ENCODE assay signal across 17 cellular contexts in genomic region chr5:179373961-179374505, GRCh38. TPM values are rescaled to one million over a fixed set of nuclear protein-coding genes. Genes with fewer than 3 reads are reported as not detected.
A peak's percentile ranks its signal among the peaks of the same experiment; 100 is the strongest.
DNase-seq lines count a peak whose midpoint lies in the region; ATAC-seq and TF ChIP-seq lines count a peak whose summit lies in the region.
"Had no signal": no experiment of that assay in that cellular context is flagged by ENCODE, and none has a peak within 500 bp of the region (broad histone marks: within the 10 kb centered on the region; RNA-seq: fewer than 3 reads in every experiment).

No MANE protein-coding gene starts in this region.

- peaks cover 0 to 5% of the 10 kb centered on the region in 2 experiments; a peak in 2 of 4 replicates for H3K4me1 Mint-ChIP-seq in H9
- H3K4me1 Mint-ChIP-seq: CD8-positive, alpha-beta memory T cell had no signal

- H2BK20ac ChIP-seq in H9 (ENCODE audit: low read depth, low read length, poor library complexity, severe bottlenecking): no peak overlapping the region

- no peak overlapping the region for H3T11ph ChIP-seq in H9 (ENCODE audit: low read length)

- no peak overlapping the region for H4K8ac ChIP-seq in H9 (replicated peaks; ENCODE audit: insufficient read length, low read depth, low read length)

- no peak overlapping the region for H2BK15ac ChIP-seq in H9 (ENCODE audit: low read depth, low read length)

- no peak overlapping the region for H4K91ac ChIP-seq in H9 (ENCODE audit: insufficient read length, low read depth, low read length)

- H3K23me2 ChIP-seq in H9 (ENCODE audit: insufficient read length, low read depth, low read length, poor library complexity, severe bottlenecking): no peaks in the 10 kb centered on the region

- peaks cover 0 to 5% (median 4%) of the 10 kb centered on the region in 3 experiments; a peak in 5 of 7 replicates for H3K36me3 Mint-ChIP-seq in H9 (ENCODE audit: insufficient read depth in 1 of 3, low read depth in 3 of 3)
- H3K36me3 Mint-ChIP-seq: CD8-positive, alpha-beta memory T cell had no signal

- no peak overlapping the region for H4K5ac ChIP-seq in H9 (ENCODE audit: insufficient read length, low read depth, low read length)

- H3K27ac Mint-ChIP-seq in H9: peak overlapping the region in 1 of 3 experiments; percentile 85; a peak in 2 of 7 replicates
- H3K27ac Mint-ChIP-seq: CD8-positive, alpha-beta memory T cell had no signal

- no peaks in the 10 kb centered on the region for H3K4me1 ChIP-seq in H9 (ENCODE audit: insufficient read depth, low read length)
- no peaks in the 10 kb centered on the region for H3K4me1 ChIP-seq in tibial artery

- H3K79me2 ChIP-seq in H9 (ENCODE audit: insufficient read depth, low read length): no peaks in the 10 kb centered on the region

- no peak overlapping the region for H3K18ac ChIP-seq in H9 (ENCODE audit: insufficient read length, low read depth, low read length)

- H2AK5ac ChIP-seq in H9 (ENCODE audit: insufficient read length, low read length): no peak overlapping the region

- H3K79me1 ChIP-seq in H9 (ENCODE audit: insufficient read depth, low read depth, low read length, poor library complexity, severe bottlenecking): no peaks in the 10 kb centered on the region

- H3K36me3 ChIP-seq in tibial artery: no peaks in the 10 kb centered on the region
- H3K36me3 ChIP-seq: BLaER1 treated with 17β-estradiol and CSF1 and Interleukin-3, amounts not matched to agents 10 nM and 100 nM had no signal

- no peak for ATAC-seq in GM19397 (IDR thresholded peaks at IDR 0.05; ENCODE audit: unreplicated experiment)
- ATAC-seq in GM21619 (IDR thresholded peaks at IDR 0.05; ENCODE audit: unreplicated experiment): no peak
- ATAC-seq in HG03565 (IDR thresholded peaks at IDR 0.05; ENCODE audit: unreplicated experiment): no peak

- no peak overlapping the region for H3K4ac ChIP-seq in H9 (ENCODE audit: low read depth, low read length)

- TF ChIP-seq CTCF in H9 (conservative IDR thresholded peaks at IDR 0.05) (no peak), coronary artery (IDR thresholded peaks at IDR 0.05) (no peak), tibial artery (IDR thresholded peaks at IDR 0.05) (no peak)

- H3K23ac ChIP-seq in H9 (ENCODE audit: insufficient read length, low read depth, low read length): no peak overlapping the region

- no peaks in the 10 kb centered on the region for H4K20me1 ChIP-seq in H9 (ENCODE audit: control insufficient read depth, insufficient read depth, insufficient read length)
- H4K20me1 ChIP-seq: BLaER1 treated with 17β-estradiol and CSF1 and Interleukin-3, amounts not matched to agents 10 nM and 100 nM had no signal

- H3K4me3 ChIP-seq in coronary artery (no peak overlapping the region), tibial artery (no peak overlapping the region)
- H3K4me3 ChIP-seq: BLaER1 treated with 17β-estradiol and CSF1 and Interleukin-3, amounts not matched to agents 10 nM and 100 nM had no signal

- peaks cover 7% of the 10 kb centered on the region for H3K27me3 Mint-ChIP-seq in H9 (ENCODE audit: low read depth)

- no peak overlapping the region for H3K4me3 Mint-ChIP-seq in H9
- H3K4me3 Mint-ChIP-seq: CD8-positive, alpha-beta memory T cell had no signal

- H3K4me2 ChIP-seq in H9 (ENCODE audit: insufficient read depth, insufficient read length, low read length): no peak overlapping the region
- H3K4me2 ChIP-seq: BLaER1 treated with 17β-estradiol and CSF1 and Interleukin-3, amounts not matched to agents 10 nM and 100 nM had no signal

- H2BK120ac ChIP-seq in H9 (ENCODE audit: low read depth, low read length, poor library complexity, severe bottlenecking): no peak overlapping the region

- H3K9me3 ChIP-seq in H9 (ENCODE audit: control insufficient read depth, low read depth, low read length): no peaks in the 10 kb centered on the region
- no peaks in the 10 kb centered on the region for H3K9me3 ChIP-seq in tibial artery
- H3K9me3 ChIP-seq: BLaER1 treated with 17β-estradiol and CSF1 and Interleukin-3, amounts not matched to agents 10 nM and 100 nM had no signal

- H3K27me3 ChIP-seq in H9 (ENCODE audit: insufficient read depth, low read length): no peaks in the 10 kb centered on the region
- peaks cover 0 to 3% of the 10 kb centered on the region in 2 donors for H3K27me3 ChIP-seq in tibial artery
- H3K27me3 ChIP-seq: BLaER1 treated with 17β-estradiol and CSF1 and Interleukin-3, amounts not matched to agents 10 nM and 100 nM had no signal

- H3K9ac ChIP-seq in H9 (ENCODE audit: extremely low read depth, insufficient read length, low read length): no peak overlapping the region
- H3K9ac ChIP-seq: BLaER1 treated with 17β-estradiol and CSF1 and Interleukin-3, amounts not matched to agents 10 nM and 100 nM had no signal

- H2AFZ ChIP-seq in H9 (ENCODE audit: low read length): no peak overlapping the region

- no peak overlapping the region for H3K27ac ChIP-seq in H9 (ENCODE audit: insufficient read length, low read depth, low read length)
- no peak overlapping the region for H3K27ac ChIP-seq in coronary artery
- H3K27ac ChIP-seq in tibial artery: no peak overlapping the region
- H3K27ac ChIP-seq: BLaER1 treated with 17β-estradiol and CSF1 and Interleukin-3, amounts not matched to agents 10 nM and 100 nM had no signal

- no peak overlapping the region for H2BK5ac ChIP-seq in H9 (ENCODE audit: insufficient read length, low read length)

- H2BK12ac ChIP-seq in H9 (ENCODE audit: insufficient read length, low read depth, low read length): no peak overlapping the region

- intact Hi-C loops in tibial artery (cut with DNase I; ENCODE audit: low total_unique reads): no loop called here

- no peak overlapping the region for H3K56ac ChIP-seq in H9 (ENCODE audit: insufficient read length, low read depth, low read length)

- DNase-seq in H9 (peak; percentile 24), coronary artery (ENCODE audit: low spot score) (peak; percentile 62), mesenteric fat pad (ENCODE audit: low spot score) (peak; percentile 81), tibial artery (peak; percentile 18 to 32), NCI-H510A (lab: John Stamatoyannopoulos, UW) (no peak)
- DNase-seq: CD8-positive, alpha-beta memory T cell; KG1; NCI-H187; NCI-H226; NCI-H524 treated with DMSO at 0.1 percent for 48 hours; RPMI8226; SHP77 treated with DMSO at 0.1 percent for 48 hours had no signal

- H3K9me3 Mint-ChIP-seq in H9: peaks cover 8 to 12% of the 10 kb centered on the region in 2 experiments; a peak in 2 of 5 replicates

- H3K14ac ChIP-seq in H9 (ENCODE audit: insufficient read depth, low read length): no peak overlapping the region; the same call in 1 of the 2 replicates

- no CpG with 5 or more reads among the region's 20 CpGs for WGBS in H9 (ENCODE audit: extremely low coverage, insufficient read length, low lambda C conversion rate)

RNA-seq across cellular contexts. Expression of gene ADAMTS2, which starts 28.8 kb away (rescaled TPM):
- total RNA-seq in H9 (2021): 5.4 and 5.9 TPM in 2 replicates
- 79.4 TPM for total RNA-seq in mesenteric fat pad
- total RNA-seq: CD8-positive, alpha-beta memory T cell; HT-29 had no signal

Comparison
In these comparisons a context has a peak if more than half of its experiments do, and no peak if none do; other contexts are left out.
1. RNA of gene ADAMTS2, which starts 28.8 kb away (total RNA-seq): 79.4 TPM in mesenteric fat pad (single experiment); 5.4 to 5.9 TPM in H9; every median in the first group is over 10 times any median in the second.